ENCODE assay signal across 28 cellular contexts in genomic region chr17:78944026-78944425, GRCh38. TPM values are rescaled to one million over a fixed set of nuclear protein-coding genes. Genes with fewer than 3 reads are reported as not detected.
"Had no signal": no experiment of that assay in that cellular context is flagged by ENCODE, and none has a peak within 500 bp of the region (broad histone marks: within the 10 kb centered on the region; RNA-seq: fewer than 3 reads in every experiment).

No MANE protein-coding gene starts in this region.

- FAIRE-seq: RCC 7860 had no signal

- H3K4me2 ChIP-seq: PC-9 had no signal

- H3K4me3 ChIP-seq: PC-9, SJCRH30, SK-N-MC had no signal

- H3K27ac ChIP-seq: PC-9, RWPE1, SJCRH30, SK-N-MC had no signal

- ATAC-seq: Panc1, Right ventricle myocardium inferior, SK-N-SH treated with all-trans-retinoic acid at 6 μM for 48 hours, T-cell had no signal

- DNase-seq: MM.1S, MV-4-11, NCI-H1092, NCI-H1105, NCI-H1417 treated with DMSO at 0.1 percent for 48 hours, NCI-H1436 treated with DMSO at 0.1 percent for 48 hours, NCI-H1694 treated with DMSO at 0.1 percent for 48 hours, NCI-H187 treated with DMSO at 0.1 percent for 48 hours, NCI-H2029, NCI-H2081, NCI-H2171 treated with DMSO at 0.1 percent for 48 hours, NCI-H2227 treated with DMSO at 0.1 percent for 48 hours, NCI-H446, NCI-H524 treated with DMSO at 0.1 percent for 48 hours, NCI-H526 treated with DMSO at 0.1 percent for 48 hours, NCI-H774, PC-9, SIG-M5, SJCRH30, T-cell had no signal

- H2AFZ ChIP-seq: PC-9 had no signal

- H3K9me3 ChIP-seq: SJCRH30 had no signal

- H3K36me3 ChIP-seq: SJCRH30 had no signal

RNA-seq across cellular contexts. Expression of gene CEP295NL, which starts 41.0 kb away (rescaled TPM):
- total RNA-seq: OCI-LY7, RPMI7951 had no signal
